In the genomic region with DNA sequence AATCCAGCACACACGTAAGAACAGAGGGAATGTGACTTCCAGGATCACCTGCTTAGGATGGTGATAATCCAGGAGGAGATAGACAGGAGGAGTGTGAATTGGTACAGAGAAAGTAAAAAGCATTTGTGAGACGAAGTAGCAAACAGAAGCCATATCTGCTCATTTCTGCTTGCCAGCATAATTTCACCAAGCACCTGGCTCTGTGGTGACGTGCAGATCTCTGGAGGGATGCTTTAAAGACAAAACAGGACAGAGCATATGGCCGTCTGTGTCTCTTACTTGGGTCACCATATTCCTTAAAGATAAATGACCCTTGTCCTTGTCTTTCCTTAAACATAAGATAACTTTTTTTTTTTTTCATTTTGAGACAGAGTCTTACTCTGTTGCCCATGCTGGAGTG, we compare ENCODE assay signal across 23 cellular contexts.
"Had no signal": no experiment of that assay in that cellular context is flagged by ENCODE, and none has a peak within 500 bp of the region (broad histone marks: within the 10 kb centered on the region; RNA-seq: fewer than 3 reads in every experiment).

No MANE protein-coding gene starts in this region.

- FAIRE-seq: kidney, small intestine had no signal

- H3K36me3 ChIP-seq: brain microvascular endothelial cell, heart right ventricle, lower lobe of right lung, neural progenitor cell, thyroid gland, upper lobe of right lung had no signal

- ATAC-seq: activated naive CD4-positive, alpha-beta T cell treated with anti-CD3 and anti-CD28 coated beads, Interleukin-2, amount 50 U/mL, for 72 hours; activated T-helper 17 cell treated with anti-CD3 and anti-CD28 coated beads, Interleukin-2, amount 50 U/mL, for 72 hours; heart right ventricle; lower lobe of right lung; sciatic nerve; upper lobe of right lung; WTC11 had no signal

- H3K9me3 Mint-ChIP-seq: activated naive CD4-positive, alpha-beta T cell treated with anti-CD3 and anti-CD28 coated beads, Interleukin-2, amount 50 U/mL, for 72 hours; activated T-helper 17 cell treated with anti-CD3 and anti-CD28 coated beads, Interleukin-2, amount 50 U/mL, for 72 hours; central memory CD8-positive, alpha-beta T cell; neural progenitor cell; WTC11 had no signal

- H3K4me2 ChIP-seq: neural progenitor cell had no signal

- DNase-seq: activated T-cell treated with anti-CD3 and anti-CD28 coated beads, Interleukin-2, amount 50 U/mL, for 24 hours; aorta; brain microvascular endothelial cell; cortex of kidney; erythroblast; foreskin fibroblast; heart right ventricle; kidney; lower lobe of right lung; naive B cell; small intestine; stimulated activated CD4-positive, alpha-beta T cell treated with anti-CD3 and anti-CD28 coated beads, Interleukin-2, amount 100 ng/mL, for 48 hours; stimulated activated CD8-positive, alpha-beta memory T cell treated with anti-CD3 and anti-CD28 coated beads, Interleukin-4, amount 100 ng/mL, for 48 hours; stimulated activated naive CD4-positive, alpha-beta T cell; T-helper 1 cell; thyroid gland; upper lobe of right lung had no signal

- H3K4me3 Mint-ChIP-seq: activated T-cell treated with anti-CD3 and anti-CD28 coated beads, Interleukin-2, amount 50 U/mL, for 24 hours; activated T-helper 17 cell treated with anti-CD3 and anti-CD28 coated beads, Interleukin-2, amount 50 U/mL, for 72 hours; central memory CD8-positive, alpha-beta T cell; neural progenitor cell; WTC11 had no signal

- H3K27me3 Mint-ChIP-seq: activated T-cell treated with anti-CD3 and anti-CD28 coated beads, Interleukin-2, amount 50 U/mL, for 24 hours; activated T-helper 17 cell treated with anti-CD3 and anti-CD28 coated beads, Interleukin-2, amount 50 U/mL, for 72 hours; central memory CD8-positive, alpha-beta T cell had no signal

- H3K36me3 Mint-ChIP-seq: naive B cell, neural progenitor cell, WTC11 had no signal

- H3K4me3 ChIP-seq: heart right ventricle, lower lobe of right lung, neural progenitor cell, thyroid gland, upper lobe of right lung had no signal

- H3K27ac ChIP-seq: brain microvascular endothelial cell, heart right ventricle, lower lobe of right lung, neural progenitor cell, thyroid gland, upper lobe of right lung had no signal

- H3K27ac Mint-ChIP-seq: activated naive CD4-positive, alpha-beta T cell treated with anti-CD3 and anti-CD28 coated beads, Interleukin-2, amount 50 U/mL, for 72 hours; activated T-cell treated with anti-CD3 and anti-CD28 coated beads, Interleukin-2, amount 50 U/mL, for 24 hours; activated T-helper 17 cell treated with anti-CD3 and anti-CD28 coated beads, Interleukin-2, amount 50 U/mL, for 72 hours; naive B cell; WTC11 had no signal

- H2AFZ ChIP-seq: neural progenitor cell had no signal

- H3K27me3 ChIP-seq: brain microvascular endothelial cell, heart right ventricle, neural progenitor cell, thyroid gland, upper lobe of right lung had no signal

- H3K9me3 ChIP-seq: heart right ventricle, thyroid gland, upper lobe of right lung had no signal

- H3K4me1 ChIP-seq: lower lobe of right lung, thyroid gland, upper lobe of right lung had no signal

- H3K4me1 Mint-ChIP-seq: activated T-helper 17 cell treated with anti-CD3 and anti-CD28 coated beads, Interleukin-2, amount 50 U/mL, for 72 hours; central memory CD8-positive, alpha-beta T cell; naive B cell had no signal

- H3K9ac ChIP-seq: neural progenitor cell had no signal
